In the genomic region with DNA sequence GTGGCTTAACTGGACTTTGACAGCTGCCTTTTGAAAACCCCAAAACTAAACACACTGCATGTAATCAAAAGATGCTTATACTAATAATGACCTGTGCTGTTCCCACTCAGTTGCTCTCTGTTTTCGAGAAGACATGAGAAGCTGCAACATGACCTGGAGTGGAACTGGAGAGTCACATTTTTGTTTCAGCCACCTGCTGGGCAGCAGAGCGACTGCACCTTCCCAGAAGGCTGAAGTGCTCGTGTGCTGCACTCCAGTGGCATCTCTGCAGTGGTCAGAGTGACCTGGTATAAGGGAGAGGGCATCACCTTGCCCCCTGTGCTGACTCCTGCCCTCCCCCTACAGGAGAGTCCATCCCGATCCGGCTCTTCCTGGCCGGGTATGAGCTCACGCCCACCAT, we compare ENCODE assay signal across 8 cellular contexts. TPM values are rescaled to one million over a fixed set of nuclear protein-coding genes. Genes with fewer than 3 reads are reported as not detected.
DNase-seq lines count a peak whose midpoint lies in the region; ATAC-seq, FAIRE-seq and TF ChIP-seq lines count a peak whose summit lies in the region.

No MANE protein-coding gene starts in this region.

- FAIRE-seq in HTR-8/SVneo (lab: Jason Lieb, UNC): no peak

- ATAC-seq in GM19351 (IDR thresholded peaks at IDR 0.05; ENCODE audit: unreplicated experiment) (peak; percentile 94), HG03439 (IDR thresholded peaks at IDR 0.05; ENCODE audit: unreplicated experiment) (peak; percentile 74), HG03565 (IDR thresholded peaks at IDR 0.05; ENCODE audit: unreplicated experiment) (no peak)
- no peak for ATAC-seq in activated T-helper 17 cell treated with anti-CD3 and anti-CD28 coated beads, Interleukin-2, amount 50 U/mL, for 72 hours (replicated peaks)

- no peak overlapping the region for H3K4me3 ChIP-seq in kidney epithelial cell (ENCODE audit: low read depth, low read length)

- H3K9me3 Mint-ChIP-seq in activated T-helper 17 cell treated with anti-CD3 and anti-CD28 coated beads, Interleukin-2, amount 50 U/mL, for 72 hours: no peaks in the 10 kb centered on the region

- peak; percentile 62 for TF ChIP-seq CTCF in kidney epithelial cell (IDR thresholded peaks at IDR 0.05; ENCODE audit: insufficient read depth, low read length, poor library complexity, severe bottlenecking)

- H3K27me3 Mint-ChIP-seq in activated T-helper 17 cell treated with anti-CD3 and anti-CD28 coated beads, Interleukin-2, amount 50 U/mL, for 72 hours: no peaks in the 10 kb centered on the region

- DNase-seq in D341Med (ENCODE audit: low spot score) (peak; percentile 67), kidney epithelial cell (ENCODE audit: low read depth) (no peak), HTR-8/SVneo (ENCODE audit: insufficient read length, low spot score) (no peak), NCI-H345 (lab: John Stamatoyannopoulos, UW) (no peak)

- no peak overlapping the region for H3K4me3 Mint-ChIP-seq in activated T-helper 17 cell treated with anti-CD3 and anti-CD28 coated beads, Interleukin-2, amount 50 U/mL, for 72 hours

- peaks cover 2% of the 10 kb centered on the region for H3K36me3 ChIP-seq in kidney epithelial cell (ENCODE audit: control insufficient read depth, insufficient read depth, low read length)

- H3K27me3 ChIP-seq in kidney epithelial cell (ENCODE audit: control insufficient read depth, insufficient read depth, low read length): no peaks in the 10 kb centered on the region

- H3K4me1 Mint-ChIP-seq in activated T-helper 17 cell treated with anti-CD3 and anti-CD28 coated beads, Interleukin-2, amount 50 U/mL, for 72 hours: peaks cover 7% of the 10 kb centered on the region

- H3K27ac Mint-ChIP-seq in activated T-helper 17 cell treated with anti-CD3 and anti-CD28 coated beads, Interleukin-2, amount 50 U/mL, for 72 hours: peak overlapping the region; percentile 20

- H3K36me3 Mint-ChIP-seq in activated T-helper 17 cell treated with anti-CD3 and anti-CD28 coated beads, Interleukin-2, amount 50 U/mL, for 72 hours (ENCODE audit: low read depth): peaks cover 83% of the 10 kb centered on the region

RNA-seq across cellular contexts. Expression of gene THYN1, which starts 8.6 kb away (rescaled TPM):
- 10 to 100 TPM; 72.7 to 81.0 TPM for total RNA-seq in activated T-helper 17 cell treated with anti-CD3 and anti-CD28 coated beads, Interleukin-2, amount 50 U/mL, for 72 hours
- total RNA-seq in kidney epithelial cell: 77.1 and 89.4 TPM in 2 replicates

RNA-seq across cellular contexts. Expression of gene ACAD8, which starts 8.8 kb away (rescaled TPM):
- 10 to 100 TPM; 22.8 to 23.7 TPM for total RNA-seq in activated T-helper 17 cell treated with anti-CD3 and anti-CD28 coated beads, Interleukin-2, amount 50 U/mL, for 72 hours
- total RNA-seq in kidney epithelial cell: 20.0 and 20.4 TPM in 2 replicates

RNA-seq across cellular contexts. Expression of gene VPS26B, which starts 20.1 kb away (rescaled TPM):
- total RNA-seq in activated T-helper 17 cell treated with anti-CD3 and anti-CD28 coated beads, Interleukin-2, amount 50 U/mL, for 72 hours: 10 to 100 TPM; 36.6 to 40.7 TPM
- total RNA-seq in kidney epithelial cell: 26.9 and 28.6 TPM in 2 replicates

RNA-seq across cellular contexts. Expression of gene NCAPD3, which starts 20.8 kb away (rescaled TPM):
- 100 to 1,000 TPM in 1 of 2 donors, 10 to 100 TPM in 1; 77.5 to 103 TPM for total RNA-seq in activated T-helper 17 cell treated with anti-CD3 and anti-CD28 coated beads, Interleukin-2, amount 50 U/mL, for 72 hours
- total RNA-seq in kidney epithelial cell: 9.7 and 18.6 TPM in 2 replicates

RNA-seq across cellular contexts. Expression of gene GLB1L3, which starts 31.6 kb away (rescaled TPM):
- total RNA-seq in activated T-helper 17 cell treated with anti-CD3 and anti-CD28 coated beads, Interleukin-2, amount 50 U/mL, for 72 hours: 10 to 100 TPM; 10.9 to 15.7 TPM
- 0.75 and 1.2 TPM in 2 replicates for total RNA-seq in kidney epithelial cell

Comparison
In these comparisons a context has a peak if more than half of its experiments do, and no peak if none do; other contexts are left out.
1. ATAC-seq: peak in GM19351 (single experiment) and HG03439 (single experiment); none in activated T-helper 17 cell treated with anti-CD3 and anti-CD28 coated beads, Interleukin-2, amount 50 U/mL, for 72 hours (single experiment) and HG03565 (single experiment).